In the genomic region with DNA sequence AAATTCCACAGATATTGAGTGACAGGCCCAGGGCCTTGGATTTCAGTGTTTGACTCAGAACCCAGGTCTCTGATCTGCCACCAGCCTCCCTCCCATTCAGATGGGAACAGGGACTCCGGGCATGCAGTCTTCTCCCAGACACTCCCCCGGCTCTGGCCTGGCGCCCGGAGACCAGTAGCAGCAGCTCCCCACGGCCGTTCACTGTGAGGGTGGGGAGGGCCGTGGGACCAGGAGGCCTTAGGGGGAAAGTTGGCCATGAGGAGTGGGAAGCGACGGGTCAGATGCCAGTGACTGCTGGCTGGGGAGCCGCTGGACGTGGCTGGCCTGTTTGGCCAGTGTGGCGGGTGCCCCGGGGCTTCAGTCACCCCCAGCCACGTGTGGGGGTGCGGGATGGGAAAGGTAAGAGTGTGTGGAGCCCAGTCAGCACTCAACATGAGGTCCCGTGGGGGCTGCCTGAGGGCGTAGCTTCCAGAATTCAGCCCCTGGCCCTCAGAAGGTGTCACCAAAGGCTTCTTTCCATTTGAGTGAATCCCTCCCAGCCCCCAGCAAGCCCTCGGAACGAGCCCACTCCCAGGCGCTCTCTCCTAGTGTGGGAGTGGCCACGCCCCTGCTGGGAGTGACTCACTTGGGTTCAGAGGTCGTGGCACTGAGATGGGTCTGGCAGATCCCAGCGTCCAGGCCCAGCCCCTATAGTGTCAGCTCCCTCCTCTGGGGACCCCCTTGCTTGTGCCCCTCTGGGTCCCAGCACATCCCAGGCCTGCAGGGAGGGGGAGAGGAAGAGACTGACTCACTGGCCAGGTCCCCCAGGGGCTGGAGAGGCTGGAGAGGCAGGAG, we compare ENCODE assay signal across 8 cellular contexts.
DNase-seq lines count a peak whose midpoint lies in the region; ATAC-seq and TF ChIP-seq lines count a peak whose summit lies in the region.

No MANE protein-coding gene starts in this region.

- H3K27me3 ChIP-seq in OCI-LY1 (ENCODE audit: insufficient read depth, low read length) = no peaks in the 10 kb centered on the region

- H3K4me1 ChIP-seq in OCI-LY1 (ENCODE audit: insufficient read depth, low read length, severe bottlenecking) = peaks cover 77% of the 10 kb centered on the region

- H3K4me3 ChIP-seq in OCI-LY1 (ENCODE audit: low read depth, low read length, poor library complexity, severe bottlenecking) = peak overlapping the region; percentile 87

- H3K79me2 ChIP-seq in OCI-LY1 (ENCODE audit: insufficient read depth, low read length) = peaks cover 60% of the 10 kb centered on the region

- H3K36me3 ChIP-seq in OCI-LY1 (ENCODE audit: insufficient read depth, low read length) = peaks cover 57% of the 10 kb centered on the region

- H4K20me1 ChIP-seq in OCI-LY1 (ENCODE audit: insufficient read depth, low read length) = no peaks in the 10 kb centered on the region

- no peak for ATAC-seq in HG03108 (IDR thresholded peaks at IDR 0.05; ENCODE audit: unreplicated experiment)
- ATAC-seq in GM18907 (IDR thresholded peaks at IDR 0.05; ENCODE audit: unreplicated experiment) = no peak

- H2AFZ ChIP-seq in OCI-LY1 (ENCODE audit: low read length) = no peak overlapping the region

- no peaks in the 10 kb centered on the region for H3K9me3 ChIP-seq in OCI-LY1 (ENCODE audit: low read length)

- no peak for TF ChIP-seq CTCF in OCI-LY1 (IDR thresholded peaks at IDR 0.05; ENCODE audit: low read length)

- DNase-seq in Daoy (ENCODE audit: low read depth) = peak; percentile 82
- peak in 56 of 58 donors; percentile 34 to 88 (median 72) for DNase-seq in anterior cingulate cortex (lab: John Stamatoyannopoulos, UW)
- peak in 43 of 51 donors; percentile 39 to 84 (median 71) for DNase-seq in hypothalamus (lab: John Stamatoyannopoulos, UW)
- peak; percentile 82 for DNase-seq in retina
- no peak for DNase-seq in NCI-H2029 (lab: John Stamatoyannopoulos, UW)

- H3K9ac ChIP-seq in OCI-LY1 (ENCODE audit: low read length) = peak overlapping the region; percentile 97

- H3F3A ChIP-seq in OCI-LY1 (ENCODE audit: insufficient read depth, low read length) = peaks cover 9% of the 10 kb centered on the region; the same call in 1 of the 2 replicates

- H3K9me2 ChIP-seq in OCI-LY1 (ENCODE audit: low read depth, low read length) = no peaks in the 10 kb centered on the region

- H3K27ac ChIP-seq in OCI-LY1 (ENCODE audit: low read depth, low read length, poor library complexity, severe bottlenecking) = peak overlapping the region; percentile 99

- peak overlapping the region; percentile 98 for H3K4me2 ChIP-seq in OCI-LY1 (ENCODE audit: low read length)
